ENCODE assay signal across 8 cellular contexts in genomic region chr11:64226507-64227051, GRCh38. TPM values are rescaled to one million over a fixed set of nuclear protein-coding genes. Genes with fewer than 3 reads are reported as not detected.
DNase-seq lines count a peak whose midpoint lies in the region; ATAC-seq and TF ChIP-seq lines count a peak whose summit lies in the region.

No MANE protein-coding gene starts in this region.

- peak; percentile 79 for DNase-seq in COLO668 (lab: John Stamatoyannopoulos, UW; ENCODE audit: unreplicated experiment)
- peak; percentile 64 for DNase-seq in GM23338 (ENCODE audit: low spot score)
- peak; percentile 40 for DNase-seq in NCI-H526 treated with DMSO at 0.1 percent for 48 hours (lab: John Stamatoyannopoulos, UW)
- peak; percentile 84 for DNase-seq in activated CD8-positive, alpha-beta memory T cell treated with anti-CD3 and anti-CD28 coated beads, Interleukin-2, amount 50 U/mL, for 48 hours
- DNase-seq in esophagus squamous epithelium (lab: John Stamatoyannopoulos, UW), result no peak
- DNase-seq in HK-2 (ENCODE audit: unreplicated experiment), result no peak
- no peak for DNase-seq in amniotic stem cell (lab: John Stamatoyannopoulos, UW)

- WGBS in esophagus squamous epithelium, 2 donors, result 40% methylated on average over 1 of the region's 26 CpGs; no CpG with 5 or more reads in 1 of the 2 donors

- peak in 2 of 4 donors; percentile 9 to 17 for TF ChIP-seq POLR2A in esophagus squamous epithelium (IDR thresholded peaks at IDR 0.05)

- H3K9me3 ChIP-seq in esophagus squamous epithelium, result no peaks in the 10 kb centered on the region
- H3K9me3 ChIP-seq in neural cell (ENCODE audit: low read length), result no peaks in the 10 kb centered on the region

- no peak for TF ChIP-seq EP300 in neural cell (conservative IDR thresholded peaks at IDR 0.05; ENCODE audit: poor library complexity, severe bottlenecking)

- H2AFZ ChIP-seq in GM23338 (peak overlapping the region; percentile 85; the same call in 1 of the 2 replicates), neural cell (ENCODE audit: low read depth, low read length) (peak overlapping the region; percentile 83)

- intact Hi-C loops in esophagus squamous epithelium (cut with DNase I), result no loop called here

- H3K4me1 ChIP-seq in GM23338 (ENCODE audit: insufficient read depth) (peaks cover 7% of the 10 kb centered on the region; the same call in 1 of the 2 replicates), esophagus squamous epithelium (peaks cover 26 to 88% (median 39%) of the 10 kb centered on the region in 3 donors)

- 0 out of 2 replicates have a peak, but pooled peaks cover 3% of the 10 kb centered on the region for H3K27me3 ChIP-seq in GM23338 (ENCODE audit: insufficient read depth)
- H3K27me3 ChIP-seq in esophagus squamous epithelium, result no peaks in the 10 kb centered on the region
- H3K27me3 ChIP-seq in neural cell (ENCODE audit: insufficient read depth, low read depth, low read length), result no peaks in the 10 kb centered on the region

- peak; percentile 12 for ATAC-seq in GM23338

- peak overlapping the region; percentile 98 for H3K4me3 ChIP-seq in GM23338
- H3K4me3 ChIP-seq in esophagus squamous epithelium, result peak overlapping the region; percentile 60 to 91 (median 84)
- H3K4me3 ChIP-seq in neural cell (ENCODE audit: low read length), result peak overlapping the region; percentile 84

- H4K20me1 ChIP-seq in GM23338 (replicated peaks; ENCODE audit: insufficient read depth) (no peaks in the 10 kb centered on the region), neural cell (ENCODE audit: insufficient read depth) (no peaks in the 10 kb centered on the region)

- no peak overlapping the region for H3K27ac Mint-ChIP-seq in GM23338

- peak overlapping the region; percentile 89 for H3K4me3 Mint-ChIP-seq in GM23338

- H3K27ac ChIP-seq in GM23338 (ENCODE audit: low read depth) (no peak overlapping the region), esophagus squamous epithelium (peak overlapping the region; percentile 90 to 97 (median 93)), neural cell (ENCODE audit: low read length) (peak overlapping the region; percentile 47)

- no peak for TF ChIP-seq RAD21 in neural cell (conservative IDR thresholded peaks at IDR 0.05)

- H3K9me3 Mint-ChIP-seq in GM23338, result no peaks in the 10 kb centered on the region

- peak overlapping the region; percentile 83 for H3K9ac ChIP-seq in neural cell (ENCODE audit: low read length)

- H3K9me2 ChIP-seq in GM23338 (ENCODE audit: insufficient read depth) (no peaks in the 10 kb centered on the region), neural cell (ENCODE audit: insufficient read depth, low read length) (no peaks in the 10 kb centered on the region)

- H3K36me3 ChIP-seq in GM23338 (ENCODE audit: insufficient read depth) (no peaks in the 10 kb centered on the region; the same call in 1 of the 2 replicates), esophagus squamous epithelium (peaks cover 0 to 12% (median 0%) of the 10 kb centered on the region in 3 donors), neural cell (ENCODE audit: insufficient read depth, low read length) (no peaks in the 10 kb centered on the region)

- TF ChIP-seq CTCF in GM23338 (conservative IDR thresholded peaks at IDR 0.05; ENCODE audit: low read depth in 2 of 2), result no peak
- no peak for TF ChIP-seq CTCF in esophagus squamous epithelium (IDR thresholded peaks at IDR 0.05)
- TF ChIP-seq CTCF in neural cell (IDR thresholded peaks at IDR 0.05; ENCODE audit: poor library complexity, severe bottlenecking), result no peak

- H3K4me2 ChIP-seq in GM23338 (peak overlapping the region; percentile 97), neural cell (ENCODE audit: low read length) (peak overlapping the region; percentile 42)

- 0 out of 2 replicates have a peak, but pooled peaks cover 5% of the 10 kb centered on the region for H3F3A ChIP-seq in GM23338 (replicated peaks; ENCODE audit: low read depth)
- H3F3A ChIP-seq in neural cell (ENCODE audit: insufficient read depth, low read length, poor library complexity, severe bottlenecking), result no peaks in the 10 kb centered on the region

- peaks cover 16% of the 10 kb centered on the region for H3K4me1 Mint-ChIP-seq in GM23338

- H3K27me3 Mint-ChIP-seq in GM23338 (ENCODE audit: insufficient read depth, low read depth, poor library complexity), result peaks cover 9% of the 10 kb centered on the region

- H3K79me2 ChIP-seq in GM23338 (replicated peaks; ENCODE audit: insufficient read depth), result no peaks in the 10 kb centered on the region; the same call in 1 of the 2 replicates
- peaks cover 6% of the 10 kb centered on the region for H3K79me2 ChIP-seq in neural cell (replicated peaks; ENCODE audit: insufficient read depth, low read length)

- H3K36me3 Mint-ChIP-seq in GM23338 (ENCODE audit: low read depth), result no peaks in the 10 kb centered on the region

TF ChIP-seq in GM23338, 12 proteins besides CTCF, POLR2A, EP300 and RAD21:
- no peak for TF ChIP-seq STAT1 (IDR thresholded peaks at IDR 0.05; ENCODE audit: unreplicated experiment)

TF ChIP-seq in neural cell, 6 proteins besides CTCF, POLR2A, EP300 and RAD21:
- TF ChIP-seq MXI1 (conservative IDR thresholded peaks at IDR 0.05; ENCODE audit: poor library complexity, severe bottlenecking) (no peak), EZH2 (IDR thresholded peaks at IDR 0.05; ENCODE audit: borderline replicate concordance, insufficient read depth, low read length, poor library complexity, severe bottlenecking) (no peak), POLR2AphosphoS5 (IDR thresholded peaks at IDR 0.05) (no peak), TAF1 (IDR thresholded peaks at IDR 0.05; ENCODE audit: low read depth) (no peak), REST (IDR thresholded peaks at IDR 0.05; ENCODE audit: borderline replicate concordance) (no peak), SMC3 (conservative IDR thresholded peaks at IDR 0.05; ENCODE audit: poor library complexity) (no peak)
TF ChIP-seq in neural cell: peak in this region for 0.

RNA-seq across cellular contexts. Expression of gene NUDT22, which starts 0.5 kb away (rescaled TPM):
- total RNA-seq in GM23338 (2014; rRNA removed; shearing (Covaris generic)), result 35.1 and 67.0 TPM in 2 replicates
- 31.1 and 33.9 TPM in 2 replicates for polyA plus RNA-seq in GM23338 (2016; fragmentation: Nextera tagmentation; extraction: Ambion mirVana)
- 10 to 100 TPM; 44.0 to 60.1 (median 50.7) TPM for total RNA-seq in esophagus squamous epithelium
- polyA plus RNA-seq in neural cell, result 47.3 and 62.1 TPM in 2 replicates
- polyA minus RNA-seq in neural cell, result 16.4 and 21.2 TPM in 2 replicates

RNA-seq across cellular contexts. Expression of gene TRPT1, which starts 0.6 kb away (rescaled TPM):
- total RNA-seq in GM23338 (2014; rRNA removed; shearing (Covaris generic)), result 36.9 and 40.6 TPM in 2 replicates
- polyA plus RNA-seq in GM23338 (2016; fragmentation: Nextera tagmentation; extraction: Ambion mirVana), result 52.2 and 55.7 TPM in 2 replicates
- 10 to 100 TPM; 23.9 to 68.7 (median 45.8) TPM for total RNA-seq in esophagus squamous epithelium
- polyA plus RNA-seq in neural cell, result 67.2 and 75.8 TPM in 2 replicates
- polyA minus RNA-seq in neural cell, result 17.0 and 23.3 TPM in 2 replicates

RNA-seq across cellular contexts. Expression of gene DNAJC4, which starts 3.8 kb away (rescaled TPM):
- 7.7 and 10.5 TPM in 2 replicates for total RNA-seq in GM23338 (2014; rRNA removed; shearing (Covaris generic))
- polyA plus RNA-seq in GM23338 (2016; fragmentation: Nextera tagmentation; extraction: Ambion mirVana) (31.0 and 34.4 TPM in 2 replicates), neural cell (20.3 and 23.9 TPM in 2 replicates)
- total RNA-seq in esophagus squamous epithelium, result 10 to 100 TPM in 3 of 4 donors, 1 to 10 TPM in 1; 8.9 to 27.1 (median 16.8) TPM
- polyA minus RNA-seq in neural cell, result 11.4 and 16.1 TPM in 2 replicates

RNA-seq across cellular contexts. Expression of gene VEGFB, which starts 7.8 kb away (rescaled TPM):
- total RNA-seq in GM23338 (2014; rRNA removed; shearing (Covaris generic)), result 24.2 and 25.8 TPM in 2 replicates
- polyA plus RNA-seq in GM23338 (2016; fragmentation: Nextera tagmentation; extraction: Ambion mirVana) (20.8 and 24.6 TPM in 2 replicates), neural cell (4.8 and 6.1 TPM in 2 replicates)
- total RNA-seq in esophagus squamous epithelium, result 10 to 100 TPM; 18.0 to 50.5 (median 30.9) TPM
- 2.8 and 2.9 TPM in 2 replicates for polyA minus RNA-seq in neural cell

RNA-seq across cellular contexts. Expression of gene FKBP2, which starts 14.3 kb away (rescaled TPM):
- total RNA-seq in GM23338 (2014; rRNA removed; shearing (Covaris generic)), result 31.4 and 35.0 TPM in 2 replicates
- polyA plus RNA-seq in GM23338 (2016; fragmentation: Nextera tagmentation; extraction: Ambion mirVana), result 201 and 221 TPM in 2 replicates
- total RNA-seq in esophagus squamous epithelium, result 10 to 100 TPM; 50.7 to 89.6 (median 56.0) TPM
- polyA plus RNA-seq in neural cell, result 36.9 and 47.4 TPM in 2 replicates
- 13.1 and 17.8 TPM in 2 replicates for polyA minus RNA-seq in neural cell

Comparison
In these comparisons a context has a peak if more than half of its experiments do, and no peak if none do; other contexts are left out.
1. DNase-seq: peak in COLO668 (single experiment), GM23338 (single experiment), NCI-H526 treated with DMSO at 0.1 percent for 48 hours (single experiment) and activated CD8-positive, alpha-beta memory T cell treated with anti-CD3 and anti-CD28 coated beads, Interleukin-2, amount 50 U/mL, for 48 hours (single experiment); none in esophagus squamous epithelium (single experiment), HK-2 (single experiment) and amniotic stem cell (single experiment).
2. Peak in every context shown above with its lines, with median percentiles within 50 percentile points of each other: H3K4me3 ChIP-seq.